9 cellular contexts compared by ENCODE assay signal in the genomic region with DNA sequence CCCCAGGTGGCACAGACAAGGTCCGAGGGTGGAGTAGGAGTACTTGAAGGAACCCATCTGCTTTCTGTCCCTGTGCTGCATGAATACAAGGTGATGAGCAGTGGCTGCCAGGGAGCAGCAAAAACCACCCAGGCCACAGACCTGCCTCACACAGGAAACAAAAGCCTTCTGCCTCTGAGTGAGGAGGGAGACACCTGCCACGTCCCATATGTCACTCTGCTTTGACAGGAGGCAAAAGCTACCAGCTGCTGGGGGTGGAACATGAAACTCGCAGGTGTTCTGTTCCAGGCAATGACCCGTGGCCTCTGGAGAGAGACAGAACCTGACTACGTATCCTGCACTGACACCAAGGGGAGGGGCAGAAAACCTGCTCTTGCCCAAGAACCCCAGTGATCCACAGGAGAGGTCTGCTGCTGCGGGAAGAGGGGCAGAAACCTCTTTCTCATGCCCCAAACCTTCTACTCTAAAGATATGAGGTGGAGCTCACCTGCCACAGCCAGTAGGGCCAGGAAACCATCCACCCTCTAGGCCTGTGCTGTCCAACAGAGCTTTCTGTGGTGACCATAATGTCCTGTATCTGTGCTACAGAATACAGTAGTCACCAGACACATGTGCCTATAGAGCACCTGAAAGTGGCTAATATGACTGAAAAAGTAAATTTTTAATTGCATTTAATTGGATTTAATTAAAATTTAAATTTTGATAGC.
DNase-seq lines count a peak whose midpoint lies in the region; ATAC-seq and TF ChIP-seq lines count a peak whose summit lies in the region.
"Had no signal": no experiment of that assay in that cellular context is flagged by ENCODE, and none has a peak within 500 bp of the region (broad histone marks: within the 10 kb centered on the region; RNA-seq: fewer than 3 reads in every experiment).

No MANE protein-coding gene starts in this region.

- CTCF ChIA-PET in activated CD4-positive, alpha-beta T cell treated with anti-CD3 and anti-CD28 coated beads for 36 hours (lab: Charles Lee) = interaction anchor here (0.6 to 0.7 kb wide), 3 partner anchors 209 to 1850 kb away, joined by 3 to 4 read pairs (median 3); no protein-coding TSS in a partner anchor

- H3K79me2 ChIP-seq in GM23248 (ENCODE audit: insufficient read depth) (no peaks in the 10 kb centered on the region), hepatocyte (no peaks in the 10 kb centered on the region)

- in situ Hi-C loops in GM23248 (cut with MboI) = no loop called here

- H3K36me3 Mint-ChIP-seq in activated CD4-positive, alpha-beta T cell treated with anti-CD3 and anti-CD28 coated beads for 36 hours (ENCODE audit: low read depth) = no peaks in the 10 kb centered on the region
- no peaks in the 10 kb centered on the region for H3K36me3 Mint-ChIP-seq in stimulated activated effector memory CD8-positive, alpha-beta T cell treated with anti-CD3 and anti-CD28 coated beads, Interleukin-12 subunit alpha, Interleukin-12 subunit beta, amount 100 ng/mL, for 72 hours

- peaks cover 5% of the 10 kb centered on the region for H3K9me3 Mint-ChIP-seq in activated CD4-positive, alpha-beta T cell treated with anti-CD3 and anti-CD28 coated beads for 36 hours (ENCODE audit: low read depth)
- peaks cover 3% of the 10 kb centered on the region for H3K9me3 Mint-ChIP-seq in stimulated activated effector memory CD8-positive, alpha-beta T cell treated with anti-CD3 and anti-CD28 coated beads, Interleukin-12 subunit alpha, Interleukin-12 subunit beta, amount 100 ng/mL, for 72 hours

- no peak overlapping the region for H3K4me3 Mint-ChIP-seq in activated CD4-positive, alpha-beta T cell treated with anti-CD3 and anti-CD28 coated beads for 36 hours
- H3K4me3 Mint-ChIP-seq in stimulated activated effector memory CD8-positive, alpha-beta T cell treated with anti-CD3 and anti-CD28 coated beads, Interleukin-12 subunit alpha, Interleukin-12 subunit beta, amount 100 ng/mL, for 72 hours = no peak overlapping the region

- H3K4me2 ChIP-seq in GM23248 (ENCODE audit: unreplicated experiment) (no peak overlapping the region), hepatocyte (no peak overlapping the region)
- H3K4me2 ChIP-seq: A549 had no signal

- H3K4me3 ChIP-seq in GM23248 (no peak overlapping the region), hepatocyte (no peak overlapping the region)
- H3K4me3 ChIP-seq: A549 had no signal

- no peaks in the 10 kb centered on the region for H3K27me3 Mint-ChIP-seq in activated CD4-positive, alpha-beta T cell treated with anti-CD3 and anti-CD28 coated beads for 36 hours

- H3K9me3 ChIP-seq in GM23248 (ENCODE audit: low read depth) = no peaks in the 10 kb centered on the region
- no peaks in the 10 kb centered on the region for H3K9me3 ChIP-seq in hepatocyte (ENCODE audit: low read depth)

- H3K4me1 Mint-ChIP-seq in activated CD4-positive, alpha-beta T cell treated with anti-CD3 and anti-CD28 coated beads for 36 hours = no peaks in the 10 kb centered on the region
- no peaks in the 10 kb centered on the region for H3K4me1 Mint-ChIP-seq in stimulated activated effector memory CD8-positive, alpha-beta T cell treated with anti-CD3 and anti-CD28 coated beads, Interleukin-12 subunit alpha, Interleukin-12 subunit beta, amount 100 ng/mL, for 72 hours

- intact Hi-C loops in activated CD4-positive, alpha-beta T cell treated with anti-CD3 and anti-CD28 coated beads for 36 hours (cut with DNase I, micrococcal nuclease) = no loop called here

- no peaks in the 10 kb centered on the region; the same call in 1 of the 2 replicates for H3K36me3 ChIP-seq in GM23248 (ENCODE audit: low read depth)
- no peaks in the 10 kb centered on the region for H3K36me3 ChIP-seq in hepatocyte (replicated peaks; ENCODE audit: insufficient read depth, low read depth)

- H2AFZ ChIP-seq in GM23248 (no peak overlapping the region), hepatocyte (no peak overlapping the region)

- DNase-seq in activated CD4-positive, alpha-beta T cell treated with anti-CD3 and anti-CD28 coated beads for 36 hours = peak; percentile 10
- DNase-seq in activated CD4-positive, alpha-beta T cell treated with anti-CD3 and anti-CD28 coated beads, Interleukin-2, amount 50 U/mL, for 4 hours = no peak
- DNase-seq in NCI-H2081 (lab: John Stamatoyannopoulos, UW) = peak; percentile 62 to 88
- no peak for DNase-seq in stimulated activated effector memory CD8-positive, alpha-beta T cell treated with anti-CD3 and anti-CD28 coated beads, Interleukin-12 subunit alpha, Interleukin-12 subunit beta, amount 100 ng/mL, for 72 hours (ENCODE audit: low spot score in 2 of 2)
- no peak for DNase-seq in COLO829 (ENCODE audit: low spot score)
- no peak for DNase-seq in GM23248
- DNase-seq in hepatocyte (ENCODE audit: low spot score) = no peak

- H3K27ac Mint-ChIP-seq in activated CD4-positive, alpha-beta T cell treated with anti-CD3 and anti-CD28 coated beads for 36 hours = no peak overlapping the region
- no peak overlapping the region for H3K27ac Mint-ChIP-seq in stimulated activated effector memory CD8-positive, alpha-beta T cell treated with anti-CD3 and anti-CD28 coated beads, Interleukin-12 subunit alpha, Interleukin-12 subunit beta, amount 100 ng/mL, for 72 hours

- H4K20me1 ChIP-seq in GM23248 (ENCODE audit: insufficient read depth) = no peaks in the 10 kb centered on the region
- no peaks in the 10 kb centered on the region for H4K20me1 ChIP-seq in hepatocyte (ENCODE audit: insufficient read depth, poor library complexity, severe bottlenecking)

- H3F3A ChIP-seq in GM23248 (ENCODE audit: insufficient read depth) = no peaks in the 10 kb centered on the region

- H3K27ac ChIP-seq in GM23248 (no peak overlapping the region), hepatocyte (no peak overlapping the region)
- H3K27ac ChIP-seq: A549 had no signal

- no peaks in the 10 kb centered on the region for H3K27me3 ChIP-seq in GM23248 (replicated peaks; ENCODE audit: insufficient read depth)
- no peaks in the 10 kb centered on the region for H3K27me3 ChIP-seq in hepatocyte

- no peak for TF ChIP-seq CTCF in hepatocyte (IDR thresholded peaks at IDR 0.05; ENCODE audit: poor library complexity)

- H3K9me2 ChIP-seq in GM23248 (ENCODE audit: insufficient read depth) = no peaks in the 10 kb centered on the region
- H3K9me2 ChIP-seq in hepatocyte (replicated peaks; ENCODE audit: insufficient read depth) = no peaks in the 10 kb centered on the region

- WGBS in GM23248 (ENCODE audit: low coverage in 1 of 2, low lambda C conversion rate in 2 of 2, missing lambda C conversion rate in 2 of 2), 2 experiments = 89 to 91% methylated on average over 6 of the region's 6 CpGs
- 87% methylated on average over 6 of the region's 6 CpGs for WGBS in hepatocyte (ENCODE audit: low lambda C conversion rate, missing lambda C conversion rate)

- H3K9ac ChIP-seq in GM23248 = no peak overlapping the region

- POLR2A ChIA-PET in activated CD4-positive, alpha-beta T cell treated with anti-CD3 and anti-CD28 coated beads for 36 hours (lab: Charles Lee) = no interaction called here

- H3K4me1 ChIP-seq in GM23248 (ENCODE audit: insufficient read depth) (no peaks in the 10 kb centered on the region), hepatocyte (ENCODE audit: insufficient read depth) (no peaks in the 10 kb centered on the region)
- H3K4me1 ChIP-seq: A549 had no signal

- ATAC-seq in activated CD4-positive, alpha-beta T cell treated with anti-CD3 and anti-CD28 coated beads for 36 hours = peak; percentile 39
- peak; percentile 96 for ATAC-seq in HG02973 (IDR thresholded peaks at IDR 0.05; ENCODE audit: unreplicated experiment)
- ATAC-seq in stimulated activated effector memory CD8-positive, alpha-beta T cell treated with anti-CD3 and anti-CD28 coated beads, Interleukin-12 subunit alpha, Interleukin-12 subunit beta, amount 100 ng/mL, for 72 hours = peak; percentile 50
- ATAC-seq: A549 had no signal

Comparison
In these comparisons a context has a peak if more than half of its experiments do, and no peak if none do; other contexts are left out.
1. DNase-seq: peak in activated CD4-positive, alpha-beta T cell treated with anti-CD3 and anti-CD28 coated beads for 36 hours (single experiment) and NCI-H2081 (2 of 2); none in activated CD4-positive, alpha-beta T cell treated with anti-CD3 and anti-CD28 coated beads, Interleukin-2, amount 50 U/mL, for 4 hours (0 of 2), stimulated activated effector memory CD8-positive, alpha-beta T cell treated with anti-CD3 and anti-CD28 coated beads, Interleukin-12 subunit alpha, Interleukin-12 subunit beta, amount 100 ng/mL, for 72 hours (0 of 2), COLO829 (single experiment), GM23248 (single experiment) and hepatocyte (single experiment).
2. ATAC-seq: peak in every context shown above with its lines; median percentile 96 in HG02973; 50 in stimulated activated effector memory CD8-positive, alpha-beta T cell treated with anti-CD3 and anti-CD28 coated beads, Interleukin-12 subunit alpha, Interleukin-12 subunit beta, amount 100 ng/mL, for 72 hours; 39 in activated CD4-positive, alpha-beta T cell treated with anti-CD3 and anti-CD28 coated beads for 36 hours.